ENCODE assay signal across 1 cellular context in the genomic region with DNA sequence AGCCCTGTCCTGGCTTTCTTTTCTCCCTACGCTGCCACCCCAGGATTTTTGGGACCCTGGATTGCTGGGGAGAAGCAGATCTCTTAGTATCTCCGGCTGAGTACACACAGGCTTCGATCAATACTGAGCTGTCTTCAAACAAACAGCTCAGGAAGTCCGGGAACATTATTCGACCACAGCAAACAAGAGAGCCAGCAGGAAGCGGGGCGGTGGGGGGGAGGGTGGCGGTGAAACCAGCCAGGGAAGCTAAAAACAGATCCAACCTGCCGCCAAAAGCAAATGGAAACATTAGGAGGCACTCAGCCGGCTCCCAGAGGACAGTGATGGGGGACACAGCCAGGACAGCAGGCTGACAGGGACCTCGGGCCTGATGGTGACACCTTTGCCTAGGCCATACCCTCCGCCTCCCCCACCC.
TF ChIP-seq lines count a peak whose summit lies in the region.

No MANE protein-coding gene starts in this region.

TF ChIP-seq in K562, 482 proteins besides CTCF, POLR2A, EP300 and RAD21:
- TF ChIP-seq, protein P1, sequence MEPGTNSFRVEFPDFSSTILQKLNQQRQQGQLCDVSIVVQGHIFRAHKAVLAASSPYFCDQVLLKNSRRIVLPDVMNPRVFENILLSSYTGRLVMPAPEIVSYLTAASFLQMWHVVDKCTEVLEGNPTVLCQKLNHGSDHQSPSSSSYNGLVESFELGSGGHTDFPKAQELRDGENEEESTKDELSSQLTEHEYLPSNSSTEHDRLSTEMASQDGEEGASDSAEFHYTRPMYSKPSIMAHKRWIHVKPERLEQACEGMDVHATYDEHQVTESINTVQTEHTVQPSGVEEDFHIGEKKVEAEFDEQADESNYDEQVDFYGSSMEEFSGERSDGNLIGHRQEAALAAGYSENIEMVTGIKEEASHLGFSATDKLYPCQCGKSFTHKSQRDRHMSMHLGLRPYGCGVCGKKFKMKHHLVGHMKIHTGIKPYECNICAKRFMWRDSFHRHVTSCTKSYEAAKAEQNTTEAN (CRISPR knock-in tag; IDR thresholded peaks at IDR 0.05), result no peak
- TF ChIP-seq DPF2 (IDR thresholded peaks at IDR 0.05) (no peak), ZNF551 (CRISPR knock-in tag; IDR thresholded peaks at IDR 0.05) (no peak), SRSF9 (IDR thresholded peaks at IDR 0.05; ENCODE audit: borderline replicate concordance, low read depth, low read length) (no peak), ZKSCAN3 (CRISPR knock-in tag; IDR thresholded peaks at IDR 0.05) (no peak), HDAC2 (IDR thresholded peaks at IDR 0.05) (no peak), ZBTB8A (IDR thresholded peaks at IDR 0.05; ENCODE audit: partially characterized antibody) (no peak), RB1 (IDR thresholded peaks at IDR 0.05; ENCODE audit: low read depth) (no peak), ZNF316 (IDR thresholded peaks at IDR 0.05) (no peak), FOXK2 (conservative IDR thresholded peaks at IDR 0.05 in 1 of 2, IDR thresholded peaks at IDR 0.05 in 1 of 2; ENCODE audit: low read depth in 2 of 2) (no peak), MEF2D (tag; conservative IDR thresholded peaks at IDR 0.05; ENCODE audit: low read depth) (no peak), ATF1 (CRISPR knock-in tag; IDR thresholded peaks at IDR 0.05) (no peak), ATF1 (tag; IDR thresholded peaks at IDR 0.05) (no peak)
- TF ChIP-seq, protein P2, sequence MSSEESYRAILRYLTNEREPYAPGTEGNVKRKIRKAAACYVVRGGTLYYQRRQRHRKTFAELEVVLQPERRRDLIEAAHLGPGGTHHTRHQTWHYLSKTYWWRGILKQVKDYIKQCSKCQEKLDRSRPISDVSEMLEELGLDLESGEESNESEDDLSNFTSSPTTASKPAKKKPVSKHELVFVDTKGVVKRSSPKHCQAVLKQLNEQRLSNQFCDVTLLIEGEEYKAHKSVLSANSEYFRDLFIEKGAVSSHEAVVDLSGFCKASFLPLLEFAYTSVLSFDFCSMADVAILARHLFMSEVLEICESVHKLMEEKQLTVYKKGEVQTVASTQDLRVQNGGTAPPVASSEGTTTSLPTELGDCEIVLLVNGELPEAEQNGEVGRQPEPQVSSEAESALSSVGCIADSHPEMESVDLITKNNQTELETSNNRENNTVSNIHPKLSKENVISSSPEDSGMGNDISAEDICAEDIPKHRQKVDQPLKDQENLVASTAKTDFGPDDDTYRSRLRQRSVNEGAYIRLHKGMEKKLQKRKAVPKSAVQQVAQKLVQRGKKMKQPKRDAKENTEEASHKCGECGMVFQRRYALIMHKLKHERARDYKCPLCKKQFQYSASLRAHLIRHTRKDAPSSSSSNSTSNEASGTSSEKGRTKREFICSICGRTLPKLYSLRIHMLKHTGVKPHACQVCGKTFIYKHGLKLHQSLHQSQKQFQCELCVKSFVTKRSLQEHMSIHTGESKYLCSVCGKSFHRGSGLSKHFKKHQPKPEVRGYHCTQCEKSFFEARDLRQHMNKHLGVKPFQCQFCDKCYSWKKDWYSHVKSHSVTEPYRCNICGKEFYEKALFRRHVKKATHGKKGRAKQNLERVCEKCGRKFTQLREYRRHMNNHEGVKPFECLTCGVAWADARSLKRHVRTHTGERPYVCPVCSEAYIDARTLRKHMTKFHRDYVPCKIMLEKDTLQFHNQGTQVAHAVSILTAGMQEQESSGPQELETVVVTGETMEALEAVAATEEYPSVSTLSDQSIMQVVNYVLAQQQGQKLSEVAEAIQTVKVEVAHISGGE (CRISPR knock-in tag; IDR thresholded peaks at IDR 0.05), result no peak
- TF ChIP-seq, protein P3, sequence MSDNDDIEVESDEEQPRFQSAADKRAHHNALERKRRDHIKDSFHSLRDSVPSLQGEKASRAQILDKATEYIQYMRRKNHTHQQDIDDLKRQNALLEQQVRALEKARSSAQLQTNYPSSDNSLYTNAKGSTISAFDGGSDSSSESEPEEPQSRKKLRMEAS (CRISPR knock-in tag; IDR thresholded peaks at IDR 0.05), result no peak
- TF ChIP-seq, protein P4, sequence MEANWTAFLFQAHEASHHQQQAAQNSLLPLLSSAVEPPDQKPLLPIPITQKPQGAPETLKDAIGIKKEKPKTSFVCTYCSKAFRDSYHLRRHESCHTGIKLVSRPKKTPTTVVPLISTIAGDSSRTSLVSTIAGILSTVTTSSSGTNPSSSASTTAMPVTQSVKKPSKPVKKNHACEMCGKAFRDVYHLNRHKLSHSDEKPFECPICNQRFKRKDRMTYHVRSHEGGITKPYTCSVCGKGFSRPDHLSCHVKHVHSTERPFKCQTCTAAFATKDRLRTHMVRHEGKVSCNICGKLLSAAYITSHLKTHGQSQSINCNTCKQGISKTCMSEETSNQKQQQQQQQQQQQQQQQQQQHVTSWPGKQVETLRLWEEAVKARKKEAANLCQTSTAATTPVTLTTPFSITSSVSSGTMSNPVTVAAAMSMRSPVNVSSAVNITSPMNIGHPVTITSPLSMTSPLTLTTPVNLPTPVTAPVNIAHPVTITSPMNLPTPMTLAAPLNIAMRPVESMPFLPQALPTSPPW (CRISPR knock-in tag; IDR thresholded peaks at IDR 0.05), result no peak
